Comparison of ENCODE assay signal across 29 cellular contexts in the genomic region with DNA sequence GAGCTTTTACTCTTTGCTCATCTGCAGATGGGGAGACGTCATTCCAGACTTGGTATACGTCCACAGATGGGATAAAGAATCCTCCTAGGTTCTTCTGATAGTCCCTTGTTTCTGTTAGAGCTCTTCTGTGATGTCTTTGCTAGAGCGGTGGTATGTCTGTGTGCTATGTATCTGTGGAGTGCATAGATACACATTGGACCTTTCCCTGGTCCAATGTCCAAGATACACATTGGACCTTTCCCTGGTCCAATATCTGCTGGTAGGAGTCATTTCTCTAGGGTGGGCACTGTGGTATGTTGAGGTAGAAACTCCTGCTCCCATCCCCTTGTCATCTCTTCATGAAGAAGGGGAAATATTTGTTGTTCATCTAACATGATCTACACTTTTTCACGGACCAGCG.
"Had no signal": no experiment of that assay in that cellular context is flagged by ENCODE, and none has a peak within 500 bp of the region (broad histone marks: within the 10 kb centered on the region; RNA-seq: fewer than 3 reads in every experiment).

No MANE protein-coding gene starts in this region.

- H3K27me3 ChIP-seq: colonic mucosa, dorsolateral prefrontal cortex, esophagus muscularis mucosa, gastrocnemius medialis, gastroesophageal sphincter, heart left ventricle, heart right ventricle had no signal

- H3K27ac Mint-ChIP-seq: dendritic cell treated with granulocyte-macrophage colony-stimulating factor and Interleukin-4, amounts not matched to agents 40 ng/mL and 50 ng/mL, for 4 days; effector memory CD8-positive, alpha-beta T cell; endodermal cell had no signal

- ATAC-seq: effector memory CD8-positive, alpha-beta T cell; esophagus mucosa; foreskin keratinocyte; gastrocnemius medialis; gastroesophageal sphincter; heart left ventricle; heart right ventricle had no signal

- H3K27ac ChIP-seq: colonic mucosa, coronary artery, dorsolateral prefrontal cortex, epithelial cell of prostate, esophagus muscularis mucosa, esophagus squamous epithelium, foreskin keratinocyte, gastrocnemius medialis, gastroesophageal sphincter, heart left ventricle, heart right ventricle had no signal

- H3K9me3 Mint-ChIP-seq: effector memory CD8-positive, alpha-beta T cell had no signal

- H3K4me3 ChIP-seq: colonic mucosa, coronary artery, dorsolateral prefrontal cortex, esophagus muscularis mucosa, esophagus squamous epithelium, gastrocnemius medialis, gastroesophageal sphincter, heart left ventricle, heart right ventricle had no signal

- H3K4me3 Mint-ChIP-seq: dendritic cell treated with granulocyte-macrophage colony-stimulating factor and Interleukin-4, amounts not matched to agents 40 ng/mL and 50 ng/mL, for 4 days; effector memory CD8-positive, alpha-beta T cell; endodermal cell had no signal

- H3K4me1 ChIP-seq: colonic mucosa, esophagus squamous epithelium, foreskin keratinocyte, gastrocnemius medialis, gastroesophageal sphincter had no signal

- H3K36me3 ChIP-seq: colonic mucosa, esophagus muscularis mucosa, esophagus squamous epithelium, gastrocnemius medialis, gastroesophageal sphincter, heart left ventricle, heart right ventricle had no signal

- H3K9me3 ChIP-seq: colonic mucosa, esophagus muscularis mucosa, esophagus squamous epithelium, gastrocnemius medialis, gastroesophageal sphincter had no signal

- DNase-seq: colonic mucosa; cortex of kidney; dermis blood vessel endothelial cell; dorsolateral prefrontal cortex; effector CD4-positive, alpha-beta T cell; effector CD8-positive, alpha-beta T cell; effector memory CD4-positive, alpha-beta T cell; effector memory CD8-positive, alpha-beta T cell; erythroblast; esophagus squamous epithelium; foreskin fibroblast; foreskin keratinocyte; foreskin melanocyte; gastrocnemius medialis; glutamatergic neuron; head of caudate nucleus; heart left ventricle; heart right ventricle had no signal

- FAIRE-seq: colon, endometrium, endothelial cell of umbilical vein, frontal cortex had no signal
